7 cellular contexts compared by ENCODE assay signal in the genomic region with DNA sequence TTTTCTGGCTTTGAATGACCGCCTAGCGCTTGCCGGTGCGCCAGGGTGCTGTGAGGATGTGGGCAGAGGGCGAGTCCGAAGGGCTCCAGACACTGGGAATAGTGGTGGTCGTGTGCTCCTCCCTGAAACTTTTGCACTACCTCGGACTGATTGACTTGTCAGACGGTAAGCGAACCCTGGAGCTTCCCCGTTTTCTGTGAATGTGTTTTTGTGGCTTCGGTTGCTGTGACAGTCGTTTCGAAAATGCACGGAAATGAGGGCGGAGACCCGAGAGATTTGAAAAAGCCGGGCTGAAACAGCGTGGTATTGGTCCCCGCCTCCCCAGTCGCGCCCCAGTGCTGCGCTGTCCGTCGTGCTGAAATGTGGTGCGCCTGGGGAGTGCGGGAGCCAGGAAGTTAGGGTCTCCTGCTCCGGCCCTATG.
DNase-seq lines count a peak whose midpoint lies in the region; ATAC-seq, FAIRE-seq and TF ChIP-seq lines count a peak whose summit lies in the region.

No MANE protein-coding gene starts in this region.

- ATAC-seq in GM18907 (IDR thresholded peaks at IDR 0.05; ENCODE audit: unreplicated experiment) (peak; percentile 85), HG02884 (IDR thresholded peaks at IDR 0.05; ENCODE audit: unreplicated experiment) (peak; percentile 69), pancreas (peak; percentile 67 to 91 (median 76)), HG03571 (IDR thresholded peaks at IDR 0.05; ENCODE audit: unreplicated experiment) (no peak)

- H3K4me3 ChIP-seq in fibroblast of mammary gland (ENCODE audit: control insufficient read depth, low read depth, low read length) (no peak overlapping the region), pancreas (no peak overlapping the region)

- TF ChIP-seq CTCF in fibroblast of mammary gland (conservative IDR thresholded peaks at IDR 0.05; ENCODE audit: control insufficient read depth, insufficient read depth, low read depth, low read length) (no peak), pancreas (IDR thresholded peaks at IDR 0.05) (no peak)

- DNase-seq in SW480 (ENCODE audit: low spot score) (peak; percentile 43), fibroblast of mammary gland (ENCODE audit: low read depth) (peak; percentile 21), pancreas (peak in 4 of 6 donors; percentile 2 to 65 (median 24)), dedifferentiated amniotic fluid mesenchymal stem cell (ENCODE audit: extremely low spot score) (no peak)

- intact Hi-C loops in pancreas (cut with DNase I) = no loop called here

- H3K9me3 ChIP-seq in pancreas = no peaks in the 10 kb centered on the region

- peaks cover 0 to 3% (median 0%) of the 10 kb centered on the region in 4 donors for H3K27me3 ChIP-seq in pancreas

- no peaks in the 10 kb centered on the region for H3K4me1 ChIP-seq in pancreas

- no peaks in the 10 kb centered on the region for H3K36me3 ChIP-seq in pancreas

- FAIRE-seq in pancreas (lab: Jason Lieb, UNC) = no peak

- H3K27ac ChIP-seq in pancreas = no peak overlapping the region

- 1 to 2% methylated on average over 26 to 28 of the region's 28 CpGs for WGBS in pancreas, 2 donors
